ENCODE assay signal across 8 cellular contexts in genomic region chr12:2691340-2692111, GRCh38.
DNase-seq lines count a peak whose midpoint lies in the region; ATAC-seq and TF ChIP-seq lines count a peak whose summit lies in the region.

No MANE protein-coding gene starts in this region.

- H4K20me1 ChIP-seq in OCI-LY1 (ENCODE audit: insufficient read depth, low read length), result no peaks in the 10 kb centered on the region

- peak overlapping the region; percentile 65 for H3K4me3 ChIP-seq in OCI-LY1 (ENCODE audit: low read depth, low read length, poor library complexity, severe bottlenecking)

- peak overlapping the region; percentile 66 for H3K27ac ChIP-seq in OCI-LY1 (ENCODE audit: low read depth, low read length, poor library complexity, severe bottlenecking)

- peak; percentile 76 for DNase-seq in activated naive CD8-positive, alpha-beta T cell treated with anti-CD3 and anti-CD28 coated beads, Interleukin-2, amount 10 ng/mL, durations not matched to agents 7 days and 5 days
- DNase-seq in left lobe of liver (ENCODE audit: low spot score) (no peak), HPDE6-E6E7 (ENCODE audit: extremely low spot score) (no peak), ACHN (no peak)
- peak; percentile 59 for DNase-seq in stimulated activated CD8-positive, alpha-beta memory T cell treated with anti-CD3 and anti-CD28 coated beads, Interleukin-4, amount 100 ng/mL, for 48 hours

- H3K9me2 ChIP-seq in OCI-LY1 (ENCODE audit: low read depth, low read length), result no peaks in the 10 kb centered on the region

- H3K27me3 ChIP-seq in OCI-LY1 (ENCODE audit: insufficient read depth, low read length), result no peaks in the 10 kb centered on the region

- peak overlapping the region; percentile 77 for H3K4me2 ChIP-seq in OCI-LY1 (ENCODE audit: low read length)

- H3K9me3 ChIP-seq in OCI-LY1 (ENCODE audit: low read length), result no peaks in the 10 kb centered on the region

- H2AFZ ChIP-seq in OCI-LY1 (ENCODE audit: low read length), result peak overlapping the region; percentile 66

- H3K4me1 ChIP-seq in OCI-LY1 (ENCODE audit: insufficient read depth, low read length, severe bottlenecking), result peaks cover 28% of the 10 kb centered on the region

- peak overlapping the region; percentile 95 for H3K27ac Mint-ChIP-seq in activated naive CD8-positive, alpha-beta T cell treated with anti-CD3 and anti-CD28 coated beads, Interleukin-2, amount 10 ng/mL, durations not matched to agents 7 days and 5 days

- in situ Hi-C loops in ACHN (cut with HindIII; ENCODE audit: low pct_ligation_motif_present, low pct_unique_long_range_greater_than_20kb, low sequenced_read_pairs), result no loop called here

- peak overlapping the region; percentile 74 for H3K9ac ChIP-seq in OCI-LY1 (ENCODE audit: low read length)

- H3K79me2 ChIP-seq in OCI-LY1 (ENCODE audit: insufficient read depth, low read length), result no peaks in the 10 kb centered on the region

- peak; percentile 60 for ATAC-seq in GM18517 (IDR thresholded peaks at IDR 0.05; ENCODE audit: unreplicated experiment)
- ATAC-seq in HG02884 (IDR thresholded peaks at IDR 0.05; ENCODE audit: unreplicated experiment), result peak; percentile 48
- ATAC-seq in activated naive CD8-positive, alpha-beta T cell treated with anti-CD3 and anti-CD28 coated beads, Interleukin-2, amount 10 ng/mL, durations not matched to agents 7 days and 5 days (ENCODE audit: low read depth), result peak; percentile 71
- ATAC-seq in left lobe of liver, result peak; percentile 54

- no peaks in the 10 kb centered on the region for H3K9me3 Mint-ChIP-seq in activated naive CD8-positive, alpha-beta T cell treated with anti-CD3 and anti-CD28 coated beads, Interleukin-2, amount 10 ng/mL, durations not matched to agents 7 days and 5 days

- POLR2A ChIA-PET in activated naive CD8-positive, alpha-beta T cell treated with anti-CD3 and anti-CD28 coated beads, Interleukin-2, amount 10 ng/mL, durations not matched to agents 7 days and 5 days (lab: Charles Lee), result interaction anchor here (0.6 to 3.7 kb wide), 16 partner anchors 9 to 1899 kb away, joined by 3 to 31 read pairs (median 5); partner anchors contain the start of genes FKBP4, FOXM1, ITFG2 and RHNO1

- peaks cover 3% of the 10 kb centered on the region for H3K36me3 Mint-ChIP-seq in activated naive CD8-positive, alpha-beta T cell treated with anti-CD3 and anti-CD28 coated beads, Interleukin-2, amount 10 ng/mL, durations not matched to agents 7 days and 5 days

- H3K27me3 Mint-ChIP-seq in activated naive CD8-positive, alpha-beta T cell treated with anti-CD3 and anti-CD28 coated beads, Interleukin-2, amount 10 ng/mL, durations not matched to agents 7 days and 5 days, result peaks cover 10% of the 10 kb centered on the region

- no peaks in the 10 kb centered on the region for H3K36me3 ChIP-seq in OCI-LY1 (ENCODE audit: insufficient read depth, low read length)

- no peak for TF ChIP-seq CTCF in OCI-LY1 (IDR thresholded peaks at IDR 0.05; ENCODE audit: low read length)

- H3K4me3 Mint-ChIP-seq in activated naive CD8-positive, alpha-beta T cell treated with anti-CD3 and anti-CD28 coated beads, Interleukin-2, amount 10 ng/mL, durations not matched to agents 7 days and 5 days, result peak overlapping the region; percentile 87

- peaks cover 28% of the 10 kb centered on the region for H3K4me1 Mint-ChIP-seq in activated naive CD8-positive, alpha-beta T cell treated with anti-CD3 and anti-CD28 coated beads, Interleukin-2, amount 10 ng/mL, durations not matched to agents 7 days and 5 days

- no peaks in the 10 kb centered on the region for H3F3A ChIP-seq in OCI-LY1 (ENCODE audit: insufficient read depth, low read length)

Comparison
In these comparisons a context has a peak if more than half of its experiments do, and no peak if none do; other contexts are left out.
1. DNase-seq: peak in activated naive CD8-positive, alpha-beta T cell treated with anti-CD3 and anti-CD28 coated beads, Interleukin-2, amount 10 ng/mL, durations not matched to agents 7 days and 5 days (single experiment) and stimulated activated CD8-positive, alpha-beta memory T cell treated with anti-CD3 and anti-CD28 coated beads, Interleukin-4, amount 100 ng/mL, for 48 hours (single experiment); none in left lobe of liver (single experiment), HPDE6-E6E7 (single experiment) and ACHN (single experiment).
2. Peak in every context shown above with its lines, with median percentiles within 50 percentile points of each other: ATAC-seq.